11 cellular contexts compared by ENCODE assay signal in the genomic region with DNA sequence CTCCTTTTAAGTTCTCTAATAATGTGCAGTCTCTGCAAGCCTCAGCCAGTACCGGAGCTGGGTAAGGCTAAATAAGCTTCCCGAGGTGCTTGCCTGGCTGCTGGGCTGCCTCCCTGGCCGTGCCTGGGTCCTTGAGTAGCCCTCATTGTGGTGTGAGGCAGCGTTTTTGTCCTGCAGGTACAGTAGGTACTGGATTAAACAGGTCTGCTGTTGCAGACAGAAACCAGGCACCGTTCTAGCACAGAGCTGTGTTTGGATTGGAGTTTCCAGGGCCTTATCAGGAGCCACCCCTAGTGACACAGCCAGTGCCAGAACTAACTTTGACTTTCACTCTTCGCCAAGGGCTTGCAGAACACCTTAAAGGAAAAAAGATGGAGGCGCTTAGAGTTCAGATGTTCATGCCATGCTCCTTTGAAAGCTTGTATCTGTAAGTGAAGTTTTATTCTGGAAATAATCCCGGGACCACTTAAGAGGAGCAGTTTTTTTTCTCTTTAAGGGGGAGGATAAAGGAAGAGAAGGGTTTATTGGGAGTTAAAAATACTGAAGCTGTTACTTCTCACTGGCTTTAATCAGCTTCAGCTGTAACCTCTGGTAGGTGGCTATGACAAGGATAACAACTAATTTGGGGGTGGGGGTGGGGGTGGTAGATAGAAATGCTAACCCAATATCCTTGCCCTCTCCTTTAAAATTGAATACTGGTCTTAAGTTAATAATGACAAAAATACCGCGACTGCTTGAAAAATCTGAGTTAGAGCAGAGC.
DNase-seq lines count a peak whose midpoint lies in the region; ATAC-seq and TF ChIP-seq lines count a peak whose summit lies in the region.
"Had no signal": no experiment of that assay in that cellular context is flagged by ENCODE, and none has a peak within 500 bp of the region (broad histone marks: within the 10 kb centered on the region; RNA-seq: fewer than 3 reads in every experiment).

No MANE protein-coding gene starts in this region.

- intact Hi-C loops in activated CD4-positive, alpha-beta T cell treated with anti-CD3 and anti-CD28 coated beads for 36 hours (cut with DNase I, micrococcal nuclease) = no loop called here

- TF ChIP-seq POLR2A in gastroesophageal sphincter (IDR thresholded peaks at IDR 0.05) = no peak

- no peak overlapping the region for H3K27ac Mint-ChIP-seq in nephron progenitor cell
- no peak overlapping the region for H3K27ac Mint-ChIP-seq in activated CD4-positive, alpha-beta T cell treated with anti-CD3 and anti-CD28 coated beads for 36 hours
- H3K27ac Mint-ChIP-seq: natural killer cell had no signal

- no peaks in the 10 kb centered on the region for H3K27me3 Mint-ChIP-seq in nephron progenitor cell (ENCODE audit: low read depth, poor library complexity)
- H3K27me3 Mint-ChIP-seq in activated CD4-positive, alpha-beta T cell treated with anti-CD3 and anti-CD28 coated beads for 36 hours = peaks cover 3% of the 10 kb centered on the region

- no peak overlapping the region for H3K4me3 Mint-ChIP-seq in nephron progenitor cell
- H3K4me3 Mint-ChIP-seq in activated CD4-positive, alpha-beta T cell treated with anti-CD3 and anti-CD28 coated beads for 36 hours = no peak overlapping the region
- H3K4me3 Mint-ChIP-seq: natural killer cell had no signal

- ATAC-seq in RWPE2 (ENCODE audit: low read depth) (peak; percentile 63), gastroesophageal sphincter (peak; percentile 40), GM21447 (IDR thresholded peaks at IDR 0.05; ENCODE audit: unreplicated experiment) (no peak)
- ATAC-seq in activated CD4-positive, alpha-beta T cell treated with anti-CD3 and anti-CD28 coated beads for 36 hours = no peak
- ATAC-seq: natural killer cell had no signal

- no peak for TF ChIP-seq EP300 in gastroesophageal sphincter (IDR thresholded peaks at IDR 0.05)

- H3K27me3 ChIP-seq in RWPE2 (ENCODE audit: insufficient read depth, poor library complexity, severe bottlenecking) (no peaks in the 10 kb centered on the region), gastroesophageal sphincter (no peaks in the 10 kb centered on the region)

- DNase-seq in A172 (ENCODE audit: low spot score) (peak; percentile 78), RWPE2 (ENCODE audit: low spot score) (no peak), nephron progenitor cell (peak; percentile 2), SKM-1 (lab: John Stamatoyannopoulos, UW; ENCODE audit: unreplicated experiment) (no peak), NCI-H2107 (lab: John Stamatoyannopoulos, UW) (no peak)
- no peak for DNase-seq in activated CD4-positive, alpha-beta T cell treated with anti-CD3 and anti-CD28 coated beads for 36 hours
- DNase-seq: activated CD8-positive, alpha-beta memory T cell treated with anti-CD3 and anti-CD28 coated beads, Interleukin-2, amount 50 U/mL, for 4 hours; Karpas-422; natural killer cell had no signal

- H3K9me3 Mint-ChIP-seq in nephron progenitor cell = no peaks in the 10 kb centered on the region
- no peaks in the 10 kb centered on the region for H3K9me3 Mint-ChIP-seq in activated CD4-positive, alpha-beta T cell treated with anti-CD3 and anti-CD28 coated beads for 36 hours (ENCODE audit: low read depth)

- TF ChIP-seq CTCF in RWPE2 (IDR thresholded peaks at IDR 0.05; ENCODE audit: poor library complexity, severe bottlenecking) = no peak
- no peak for TF ChIP-seq CTCF in gastroesophageal sphincter (IDR thresholded peaks at IDR 0.05)
- no peak for TF ChIP-seq CTCF in nephron progenitor cell (IDR thresholded peaks at IDR 0.05)

- H3K4me1 Mint-ChIP-seq in nephron progenitor cell = peaks cover 23% of the 10 kb centered on the region
- H3K4me1 Mint-ChIP-seq in activated CD4-positive, alpha-beta T cell treated with anti-CD3 and anti-CD28 coated beads for 36 hours = no peaks in the 10 kb centered on the region
- H3K4me1 Mint-ChIP-seq: natural killer cell had no signal

- H3K36me3 ChIP-seq in RWPE2 (ENCODE audit: low read depth) (no peaks in the 10 kb centered on the region), gastroesophageal sphincter (no peaks in the 10 kb centered on the region)

- H3K9me3 ChIP-seq in RWPE2 (ENCODE audit: severe bottlenecking) (no peaks in the 10 kb centered on the region), gastroesophageal sphincter (no peaks in the 10 kb centered on the region)

- H3K4me3 ChIP-seq in RWPE2 (ENCODE audit: severe bottlenecking) = peak overlapping the region; percentile 3
- peak overlapping the region; percentile 31 to 44 for H3K4me3 ChIP-seq in gastroesophageal sphincter

- H3K27ac ChIP-seq in RWPE2 (ENCODE audit: poor library complexity, severe bottlenecking) = peak overlapping the region; percentile 86
- H3K27ac ChIP-seq in gastroesophageal sphincter = peak overlapping the region; percentile 75 to 93 (median 80)

- no peaks in the 10 kb centered on the region for H3K36me3 Mint-ChIP-seq in nephron progenitor cell (ENCODE audit: low read depth)
- H3K36me3 Mint-ChIP-seq in activated CD4-positive, alpha-beta T cell treated with anti-CD3 and anti-CD28 coated beads for 36 hours (ENCODE audit: low read depth) = no peaks in the 10 kb centered on the region
- H3K36me3 Mint-ChIP-seq: natural killer cell had no signal

- 28 to 40% methylated on average over 3 of the region's 10 CpGs for WGBS in gastroesophageal sphincter (ENCODE audit: low coverage in 1 of 2), 2 donors

- POLR2A ChIA-PET in activated CD4-positive, alpha-beta T cell treated with anti-CD3 and anti-CD28 coated beads for 36 hours (lab: Charles Lee) = interaction anchor here (0.5 kb wide), 1 partner anchor 129 kb away, joined by 6 read pairs; no protein-coding TSS in a partner anchor

- H3K4me1 ChIP-seq in RWPE2 (ENCODE audit: insufficient read depth, poor library complexity, severe bottlenecking) (peaks cover 43% of the 10 kb centered on the region), gastroesophageal sphincter (peaks cover 3 to 83% (median 10%) of the 10 kb centered on the region in 3 donors)

- CTCF ChIA-PET in activated CD4-positive, alpha-beta T cell treated with anti-CD3 and anti-CD28 coated beads for 36 hours (lab: Charles Lee) = interaction anchor here (0.6 kb wide), 1 partner anchor 123 kb away, joined by 4 read pairs; no protein-coding TSS in a partner anchor

Comparison
In these comparisons a context has a peak if more than half of its experiments do, and no peak if none do; other contexts are left out.
1. DNase-seq: peak in A172 (single experiment) and nephron progenitor cell (single experiment); none in RWPE2 (single experiment), SKM-1 (single experiment), NCI-H2107 (single experiment) and activated CD4-positive, alpha-beta T cell treated with anti-CD3 and anti-CD28 coated beads for 36 hours (single experiment).
2. ATAC-seq: peak in RWPE2 (single experiment) and gastroesophageal sphincter (single experiment); none in GM21447 (single experiment) and activated CD4-positive, alpha-beta T cell treated with anti-CD3 and anti-CD28 coated beads for 36 hours (single experiment).